In the genomic region with DNA sequence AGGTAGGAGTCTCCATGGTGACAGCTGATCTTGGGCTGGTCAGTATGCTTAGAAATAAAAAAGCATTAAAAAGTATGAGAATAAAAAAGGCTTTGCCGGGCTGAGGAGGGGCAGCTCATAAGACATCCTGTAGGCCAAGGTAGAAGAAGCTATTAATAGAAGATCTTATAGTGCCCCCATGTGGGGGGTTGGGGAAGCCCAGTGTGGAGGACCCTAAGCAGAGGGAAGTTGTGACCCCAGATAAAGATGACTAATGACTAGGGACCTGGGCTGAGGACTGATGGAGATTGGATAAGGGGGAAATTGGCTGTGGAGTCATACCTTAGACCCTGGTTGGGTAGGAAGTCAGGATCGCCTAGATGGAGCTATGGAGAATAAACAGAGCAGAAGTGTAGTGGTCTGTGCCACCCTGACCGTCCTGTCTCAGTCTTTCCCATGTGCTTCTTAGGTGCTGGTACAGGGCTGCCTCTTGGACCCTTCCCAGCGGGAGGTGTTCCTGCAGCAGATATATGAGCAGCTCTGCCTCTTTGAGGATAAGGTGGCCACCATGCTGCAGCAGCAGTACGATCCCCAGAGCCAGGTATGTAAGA, we compare ENCODE assay signal across 9 cellular contexts. TPM values are rescaled to one million over a fixed set of nuclear protein-coding genes. Genes with fewer than 3 reads are reported as not detected.
DNase-seq lines count a peak whose midpoint lies in the region; FAIRE-seq and TF ChIP-seq lines count a peak whose summit lies in the region.
"Had no signal": no experiment of that assay in that cellular context is flagged by ENCODE, and none has a peak within 500 bp of the region (broad histone marks: within the 10 kb centered on the region; RNA-seq: fewer than 3 reads in every experiment).

No MANE protein-coding gene starts in this region.

- DNase-seq in DMS153 treated with DMSO at 0.1 percent for 48 hours (lab: John Stamatoyannopoulos, UW; ENCODE audit: unreplicated experiment) = peak; percentile 25
- DNase-seq in MG63 = peak; percentile 24
- peak; percentile 20 for DNase-seq in SKM-1 (lab: John Stamatoyannopoulos, UW; ENCODE audit: unreplicated experiment)
- DNase-seq in activated naive CD4-positive, alpha-beta T cell treated with anti-CD3 and anti-CD28 coated beads, Interleukin-2, amount 10 ng/mL, durations not matched to agents 7 days and 5 days = peak; percentile 73
- peak; percentile 38 for DNase-seq in left ventricle myocardium inferior
- DNase-seq in small intestine = peak; percentile 61
- no peak for DNase-seq in GOT3 (lab: John Stamatoyannopoulos, UW)
- no peak for DNase-seq in mesenteric fat pad (ENCODE audit: low spot score)

- H3K9me3 Mint-ChIP-seq in activated naive CD4-positive, alpha-beta T cell treated with anti-CD3 and anti-CD28 coated beads, Interleukin-2, amount 10 ng/mL, durations not matched to agents 7 days and 5 days = no peaks in the 10 kb centered on the region

- WGBS in small intestine, 3 donors = 82 to 92% (median 92%) methylated on average over 5 of the region's 5 CpGs

- H3K27me3 ChIP-seq in MG63 (no peaks in the 10 kb centered on the region), left ventricle myocardium inferior (ENCODE audit: low read depth) (no peaks in the 10 kb centered on the region), small intestine (ENCODE audit: control insufficient read depth in 2 of 2, insufficient read depth in 2 of 2, low read length in 2 of 2) (no peaks in the 10 kb centered on the region)

- no peak for FAIRE-seq in small intestine (lab: Jason Lieb, UNC)

- no peaks in the 10 kb centered on the region for H3K4me1 Mint-ChIP-seq in activated naive CD4-positive, alpha-beta T cell treated with anti-CD3 and anti-CD28 coated beads, Interleukin-2, amount 10 ng/mL, durations not matched to agents 7 days and 5 days

- no peaks in the 10 kb centered on the region for H3K9me3 ChIP-seq in MG63
- no peaks in the 10 kb centered on the region for H3K9me3 ChIP-seq in left ventricle myocardium inferior (replicated peaks)
- H3K9me3 ChIP-seq in small intestine (ENCODE audit: control insufficient read depth, low read depth) = no peaks in the 10 kb centered on the region

- H3K36me3 Mint-ChIP-seq in activated naive CD4-positive, alpha-beta T cell treated with anti-CD3 and anti-CD28 coated beads, Interleukin-2, amount 10 ng/mL, durations not matched to agents 7 days and 5 days = peaks cover 20% of the 10 kb centered on the region

- H3K4me3 ChIP-seq in MG63 = no peak overlapping the region
- no peak overlapping the region for H3K4me3 ChIP-seq in left ventricle myocardium inferior
- H3K4me3 ChIP-seq in small intestine (ENCODE audit: low read depth in 1 of 2, low read length in 2 of 2) = no peak overlapping the region
- H3K4me3 ChIP-seq: SK-N-MC had no signal

- peak overlapping the region; percentile 44 for H3K27ac Mint-ChIP-seq in activated naive CD4-positive, alpha-beta T cell treated with anti-CD3 and anti-CD28 coated beads, Interleukin-2, amount 10 ng/mL, durations not matched to agents 7 days and 5 days

- H3K36me3 ChIP-seq in MG63 (peaks cover 31% of the 10 kb centered on the region), left ventricle myocardium inferior (peaks cover 67% of the 10 kb centered on the region), small intestine (ENCODE audit: control insufficient read depth in 2 of 2, insufficient read depth in 2 of 2, low read length in 2 of 2) (peaks cover 9 to 22% of the 10 kb centered on the region in 2 donors)

- H3K27ac ChIP-seq in left ventricle myocardium inferior (replicated peaks) (no peak overlapping the region), small intestine (ENCODE audit: low read depth in 1 of 2, low read length in 1 of 2) (no peak overlapping the region)
- H3K27ac ChIP-seq: SK-N-MC had no signal

- H3K4me3 Mint-ChIP-seq in activated naive CD4-positive, alpha-beta T cell treated with anti-CD3 and anti-CD28 coated beads, Interleukin-2, amount 10 ng/mL, durations not matched to agents 7 days and 5 days = no peak overlapping the region

- CTCF ChIA-PET in activated naive CD4-positive, alpha-beta T cell treated with anti-CD3 and anti-CD28 coated beads, Interleukin-2, amount 10 ng/mL, durations not matched to agents 7 days and 5 days (lab: Charles Lee) = interaction anchor here (0.7 to 4.8 kb wide), 22 partner anchors 8 to 502 kb away, joined by 3 to 73 read pairs (median 4); partner anchors contain the start of genes ELOVL1, MED8 and SZT2

- TF ChIP-seq CTCF in left ventricle myocardium inferior (IDR thresholded peaks at IDR 0.05; ENCODE audit: borderline replicate concordance) = peak; percentile 74

- H3K27me3 Mint-ChIP-seq in activated naive CD4-positive, alpha-beta T cell treated with anti-CD3 and anti-CD28 coated beads, Interleukin-2, amount 10 ng/mL, durations not matched to agents 7 days and 5 days = no peaks in the 10 kb centered on the region

- H3K4me1 ChIP-seq in left ventricle myocardium inferior (peaks cover 12% of the 10 kb centered on the region), small intestine (ENCODE audit: control insufficient read depth in 2 of 2, insufficient read depth in 1 of 2, low read depth in 1 of 2, low read length in 1 of 2) (no peaks in the 10 kb centered on the region)

- intact Hi-C loops in left ventricle myocardium inferior (cut with micrococcal nuclease) = loop anchor here (2.0 kb wide), 1 partner anchor 188 kb away; no protein-coding TSS in a partner anchor

RNA-seq across cellular contexts. Expression of gene SZT2, which starts 25.0 kb away (rescaled TPM):
- total RNA-seq in MG63 (2014; rRNA removed; shearing (Covaris generic); ENCODE audit: low replicate concordance) = 2.5 and 4.9 TPM in 2 replicates
- total RNA-seq in left ventricle myocardium inferior = 24.8 TPM
- 10 to 100 TPM in 2 of 3 donors, 1 to 10 TPM in 1; 8.9 to 21.5 (median 16.5) TPM for polyA plus RNA-seq in small intestine
- total RNA-seq in mesenteric fat pad = 65.3 TPM

RNA-seq across cellular contexts. Expression of gene MED8, which starts 25.1 kb away (rescaled TPM):
- 51.1 and 60.4 TPM in 2 replicates for total RNA-seq in MG63 (2014; rRNA removed; shearing (Covaris generic); ENCODE audit: low replicate concordance)
- 15.7 TPM for total RNA-seq in left ventricle myocardium inferior
- 10 to 100 TPM; 36.6 to 40.3 (median 38.9) TPM for polyA plus RNA-seq in small intestine
- 55.2 TPM for total RNA-seq in mesenteric fat pad

RNA-seq across cellular contexts. Expression of gene HYI, which starts 39.0 kb away (rescaled TPM):
- total RNA-seq in MG63 (2014; rRNA removed; shearing (Covaris generic); ENCODE audit: low replicate concordance) = 12.1 and 16.7 TPM in 2 replicates
- total RNA-seq in left ventricle myocardium inferior = 22.8 TPM
- 100 to 1,000 TPM in 2 of 3 donors, 10 to 100 TPM in 1; 42.6 to 234 (median 212) TPM for polyA plus RNA-seq in small intestine
- 36.9 TPM for total RNA-seq in mesenteric fat pad

RNA-seq across cellular contexts. Expression of gene ELOVL1, which starts 46.9 kb away (rescaled TPM):
- total RNA-seq in MG63 (2014; rRNA removed; shearing (Covaris generic); ENCODE audit: low replicate concordance) = 101 and 118 TPM in 2 replicates
- 26.7 TPM for total RNA-seq in left ventricle myocardium inferior
- polyA plus RNA-seq in small intestine = 100 to 1,000 TPM in 1 of 3 donors, 10 to 100 TPM in 2; 60.6 to 105 (median 64.6) TPM
- total RNA-seq in mesenteric fat pad = 149 TPM

RNA-seq across cellular contexts. Expression of gene CDC20, which starts 55.9 kb away (rescaled TPM):
- total RNA-seq in MG63 (2014; rRNA removed; shearing (Covaris generic); ENCODE audit: low replicate concordance) = 152 and 260 TPM in 2 replicates
- total RNA-seq in left ventricle myocardium inferior (0.99 TPM), mesenteric fat pad (4.9 TPM)
- polyA plus RNA-seq in small intestine = 10 to 100 TPM in 1 of 3 donors, 1 to 10 TPM in 2; 3.8 to 62.2 (median 6.3) TPM

Comparison
In these comparisons a context has a peak if more than half of its experiments do, and no peak if none do; other contexts are left out.
1. DNase-seq: peak in DMS153 treated with DMSO at 0.1 percent for 48 hours (single experiment), MG63 (single experiment), SKM-1 (single experiment), activated naive CD4-positive, alpha-beta T cell treated with anti-CD3 and anti-CD28 coated beads, Interleukin-2, amount 10 ng/mL, durations not matched to agents 7 days and 5 days (single experiment), left ventricle myocardium inferior (single experiment) and small intestine (single experiment); none in GOT3 (single experiment) and mesenteric fat pad (single experiment).